12 cellular contexts compared by ENCODE assay signal in the genomic region with DNA sequence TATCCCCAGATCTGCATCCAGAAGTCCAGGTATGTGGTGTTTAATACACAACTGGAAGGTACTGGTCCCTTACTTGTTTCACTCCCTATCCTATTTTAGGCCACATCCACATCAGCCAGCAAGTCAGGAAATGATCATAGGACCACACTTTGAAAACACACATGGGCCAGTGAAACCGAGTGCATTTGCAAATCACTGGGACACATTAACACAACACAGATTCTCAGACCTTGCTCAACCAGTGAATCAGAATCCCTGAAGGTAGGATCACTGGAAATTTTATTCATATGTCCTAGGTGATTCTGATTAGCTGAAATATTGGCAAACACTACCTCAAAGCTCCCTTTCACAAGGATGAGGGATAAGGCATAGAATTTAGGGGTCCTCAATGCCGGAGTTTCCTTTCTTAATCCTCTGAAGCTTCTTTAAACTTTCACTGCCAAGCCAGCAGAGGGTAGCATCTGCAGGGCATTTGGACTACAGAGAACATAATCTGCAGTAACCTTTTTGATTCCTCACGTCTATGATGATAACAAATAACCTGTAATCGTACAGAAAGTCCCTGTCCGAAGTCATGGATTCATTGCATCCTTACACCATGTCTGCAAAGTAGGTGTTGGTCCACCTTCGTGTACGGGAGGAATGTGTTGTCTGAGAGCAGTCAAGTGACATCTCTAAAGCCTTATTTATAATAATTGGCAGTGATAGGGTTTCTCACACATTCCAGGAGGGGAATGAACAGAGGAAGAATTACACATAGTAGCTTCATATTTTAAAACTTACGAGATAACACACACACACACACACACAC. TPM values are rescaled to one million over a fixed set of nuclear protein-coding genes. Genes with fewer than 3 reads are reported as not detected.
A peak's percentile ranks its signal among the peaks of the same experiment; 100 is the strongest.
DNase-seq lines count a peak whose midpoint lies in the region; ATAC-seq and TF ChIP-seq lines count a peak whose summit lies in the region.
"Had no signal": no experiment of that assay in that cellular context is flagged by ENCODE, and none has a peak within 500 bp of the region (broad histone marks: within the 10 kb centered on the region; RNA-seq: fewer than 3 reads in every experiment).

No MANE protein-coding gene starts in this region.

- TF ChIP-seq CTCF in A673 (conservative IDR thresholded peaks at IDR 0.05; ENCODE audit: low read depth, low read length) (peak; percentile 24), chondrocyte (IDR thresholded peaks at IDR 0.05) (peak; percentile 71), GM10248 (IDR thresholded peaks at IDR 0.05; ENCODE audit: control extremely low read depth, extremely low read depth, low read depth, missing control alignments) (no peak)

- peaks cover 48% of the 10 kb centered on the region for H3K27me3 ChIP-seq in A673 (replicated peaks; ENCODE audit: insufficient read depth, low read depth, low read length, poor library complexity)

- DNase-seq in A673 (ENCODE audit: low spot score) (no peak), HT-29 (ENCODE audit: low spot score) (peak; percentile 70), chondrocyte (ENCODE audit: low spot score) (no peak), kidney tubule cell (ENCODE audit: low spot score) (peak; percentile 49), NCI-H2171 treated with DMSO at 0.1 percent for 48 hours (lab: John Stamatoyannopoulos, UW) (no peak), NCI-H526 treated with DMSO at 0.1 percent for 48 hours (lab: John Stamatoyannopoulos, UW) (no peak), GM10248 (ENCODE audit: extremely low spot score) (no peak)
- DNase-seq: Caco-2, NCI-H2171 had no signal

- peaks cover 20% of the 10 kb centered on the region for H3K4me1 Mint-ChIP-seq in chondrocyte (ENCODE audit: low read depth)
- H3K4me1 Mint-ChIP-seq: central memory CD8-positive, alpha-beta T cell had no signal

- H3K27ac ChIP-seq in A673 (ENCODE audit: low read depth, low read length, poor library complexity, severe bottlenecking), result no peak overlapping the region

- H3K9me3 Mint-ChIP-seq in chondrocyte (ENCODE audit: low read depth), result no peaks in the 10 kb centered on the region
- H3K9me3 Mint-ChIP-seq: central memory CD8-positive, alpha-beta T cell; T-helper 1 cell treated with Interleukin-12 subunit alpha and Interleukin-12 subunit beta and Interleukin-4 antibody, amounts not matched to agents 30 μg/mL and 1 μg/mL, for 36 hours had no signal

- H3K9me3 ChIP-seq in A673 (ENCODE audit: low read depth, low read length, poor library complexity, severe bottlenecking), result no peaks in the 10 kb centered on the region
- H3K9me3 ChIP-seq: Caco-2 had no signal

- CTCF ChIA-PET in A673 (lab: Charles Lee), result interaction anchor here (0.6 kb wide), 1 partner anchor 12 kb away, joined by 3 read pairs; no protein-coding TSS in a partner anchor
- CTCF ChIA-PET in GM10248 (lab: Yijun Ruan, JAX), result interaction anchor here (1.1 to 4.8 kb wide), 3 partner anchors 9 to 28 kb away, joined by 3 to 28 read pairs (median 3); partner anchors contain the start of gene ABLIM3

- no peak overlapping the region for H3K4me3 ChIP-seq in A673 (ENCODE audit: low read depth, low read length, poor library complexity, severe bottlenecking)

- no peaks in the 10 kb centered on the region for H3K36me3 ChIP-seq in A673 (ENCODE audit: insufficient read depth, low read length, poor library complexity, severe bottlenecking)

- intact Hi-C loops in A673 (cut with micrococcal nuclease; ENCODE audit: unreplicated experiment), result no loop called here

- no peaks in the 10 kb centered on the region for H3K4me1 ChIP-seq in A673 (ENCODE audit: insufficient read depth, low read length, poor library complexity, severe bottlenecking)
- H3K4me1 ChIP-seq: Caco-2 had no signal

- no peak overlapping the region for H3K27ac Mint-ChIP-seq in chondrocyte (ENCODE audit: unreplicated experiment)
- H3K27ac Mint-ChIP-seq: T-helper 1 cell treated with Interleukin-12 subunit alpha and Interleukin-12 subunit beta and Interleukin-4 antibody, amounts not matched to agents 30 μg/mL and 1 μg/mL, for 36 hours had no signal

- BruUV-seq in A673 (replicated peaks; lab: Mats Ljungman, UMichigan), result no TSS peak

- H3K27me3 Mint-ChIP-seq in chondrocyte (ENCODE audit: low read depth), result no peaks in the 10 kb centered on the region

- POLR2A ChIA-PET in A673 (lab: Charles Lee; ENCODE audit: low non-redundant PET) (interaction anchor here (0.6 kb wide), 1 partner anchor 176 kb away, joined by 3 read pairs; no protein-coding TSS in a partner anchor), GM10248 (lab: Yijun Ruan, JAX) (no interaction called here)

- ATAC-seq in HG03432 (IDR thresholded peaks at IDR 0.05; ENCODE audit: unreplicated experiment), result no peak

- no peaks in the 10 kb centered on the region for H3K36me3 Mint-ChIP-seq in chondrocyte (ENCODE audit: low read depth)

- no peak overlapping the region for H3K4me3 Mint-ChIP-seq in chondrocyte (ENCODE audit: unreplicated experiment)
- H3K4me3 Mint-ChIP-seq: central memory CD8-positive, alpha-beta T cell; T-helper 1 cell treated with Interleukin-12 subunit alpha and Interleukin-12 subunit beta and Interleukin-4 antibody, amounts not matched to agents 30 μg/mL and 1 μg/mL, for 36 hours had no signal

RNA-seq across cellular contexts. Expression of gene ABLIM3, which starts 11.0 kb away (rescaled TPM):
- total RNA-seq in A673 (2021) (not detected in 2 replicates), chondrocyte (7.6 to 16.0 TPM (median 15.4 TPM) in 3 replicates)
- 13.6 and 20.7 TPM in 2 replicates for total RNA-seq in HT-29 (2014; rRNA removed; shearing (Covaris generic))
- total RNA-seq: Caco-2 had no signal

Comparison
In these comparisons a context has a peak if more than half of its experiments do, and no peak if none do; other contexts are left out.
1. DNase-seq: peak in HT-29 (single experiment) and kidney tubule cell (single experiment); none in A673 (single experiment), chondrocyte (single experiment), NCI-H2171 treated with DMSO at 0.1 percent for 48 hours (single experiment), NCI-H526 treated with DMSO at 0.1 percent for 48 hours (single experiment) and GM10248 (single experiment).